In the genomic region with DNA sequence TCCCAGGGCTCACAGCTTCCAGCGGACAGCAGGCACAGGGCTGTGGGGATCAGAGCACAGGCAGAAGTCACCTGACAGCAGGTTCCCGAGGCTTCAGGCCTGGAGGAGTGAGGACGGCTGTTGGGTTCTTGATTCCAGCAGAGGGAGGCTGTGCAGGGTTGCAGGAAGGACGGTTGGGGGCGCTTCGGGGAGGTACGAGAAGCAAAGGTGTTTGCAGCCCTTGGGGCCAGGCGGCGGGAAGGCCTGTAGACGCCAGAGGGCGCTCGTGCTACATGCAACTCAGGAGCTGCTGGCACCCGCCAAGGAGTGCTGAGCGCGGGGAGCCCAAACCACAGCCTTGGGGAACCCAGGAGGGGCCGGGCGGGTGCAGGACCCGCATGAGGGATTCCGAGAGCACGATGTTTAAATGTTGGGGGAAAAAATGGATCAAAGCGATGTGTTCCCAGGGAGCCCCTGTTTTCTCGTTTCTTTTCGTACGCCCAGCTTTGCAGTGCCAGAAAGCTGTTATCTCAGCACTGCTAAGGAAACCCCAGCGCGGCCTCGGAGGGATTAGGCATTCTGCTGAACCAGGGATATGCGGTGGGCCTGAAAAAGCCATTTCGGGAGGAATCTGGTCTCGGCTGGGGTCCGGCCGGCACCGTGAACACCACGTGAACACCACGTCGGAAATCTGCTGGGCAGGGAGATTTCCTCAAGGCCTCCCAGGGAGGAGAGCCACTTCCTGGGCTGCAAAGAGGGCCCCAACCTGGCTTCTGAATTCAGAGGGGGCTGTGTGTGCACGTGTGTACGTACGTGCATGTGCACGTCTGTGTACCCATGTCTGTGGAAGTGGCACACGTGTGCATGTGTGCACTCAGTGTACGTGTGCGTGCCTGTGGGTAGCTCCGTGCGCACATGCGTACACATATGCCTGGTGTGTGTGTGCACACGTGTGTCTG, we compare ENCODE assay signal across 1 cellular context.
TF ChIP-seq lines count a peak whose summit lies in the region.

No MANE protein-coding gene starts in this region.

TF ChIP-seq in HepG2, 621 proteins besides CTCF, POLR2A, EP300 and RAD21 (continued from another document and continues in another):
- no peak for TF ChIP-seq ZNF260 (CRISPR knock-in tag; IDR thresholded peaks at IDR 0.05; ENCODE audit: borderline replicate concordance, low read depth)
- TF ChIP-seq STAG1 (CRISPR knock-in tag; IDR thresholded peaks at IDR 0.05) = peak; percentile 99
- TF ChIP-seq, protein P1, sequence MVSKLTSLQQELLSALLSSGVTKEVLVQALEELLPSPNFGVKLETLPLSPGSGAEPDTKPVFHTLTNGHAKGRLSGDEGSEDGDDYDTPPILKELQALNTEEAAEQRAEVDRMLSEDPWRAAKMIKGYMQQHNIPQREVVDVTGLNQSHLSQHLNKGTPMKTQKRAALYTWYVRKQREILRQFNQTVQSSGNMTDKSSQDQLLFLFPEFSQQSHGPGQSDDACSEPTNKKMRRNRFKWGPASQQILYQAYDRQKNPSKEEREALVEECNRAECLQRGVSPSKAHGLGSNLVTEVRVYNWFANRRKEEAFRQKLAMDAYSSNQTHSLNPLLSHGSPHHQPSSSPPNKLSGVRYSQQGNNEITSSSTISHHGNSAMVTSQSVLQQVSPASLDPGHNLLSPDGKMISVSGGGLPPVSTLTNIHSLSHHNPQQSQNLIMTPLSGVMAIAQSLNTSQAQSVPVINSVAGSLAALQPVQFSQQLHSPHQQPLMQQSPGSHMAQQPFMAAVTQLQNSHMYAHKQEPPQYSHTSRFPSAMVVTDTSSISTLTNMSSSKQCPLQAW (CRISPR knock-in tag; IDR thresholded peaks at IDR 0.05) = peak; percentile 24; the same call in 1 of the 2 replicates
- TF ChIP-seq, protein P2, sequence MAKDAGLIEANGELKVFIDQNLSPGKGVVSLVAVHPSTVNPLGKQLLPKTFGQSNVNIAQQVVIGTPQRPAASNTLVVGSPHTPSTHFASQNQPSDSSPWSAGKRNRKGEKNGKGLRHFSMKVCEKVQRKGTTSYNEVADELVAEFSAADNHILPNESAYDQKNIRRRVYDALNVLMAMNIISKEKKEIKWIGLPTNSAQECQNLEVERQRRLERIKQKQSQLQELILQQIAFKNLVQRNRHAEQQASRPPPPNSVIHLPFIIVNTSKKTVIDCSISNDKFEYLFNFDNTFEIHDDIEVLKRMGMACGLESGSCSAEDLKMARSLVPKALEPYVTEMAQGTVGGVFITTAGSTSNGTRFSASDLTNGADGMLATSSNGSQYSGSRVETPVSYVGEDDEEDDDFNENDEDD (CRISPR knock-in tag; IDR thresholded peaks at IDR 0.05; ENCODE audit: borderline replicate concordance) = peak; percentile 76; the same call in 1 of the 2 replicates
- TF ChIP-seq JUN (CRISPR knock-in tag; IDR thresholded peaks at IDR 0.05) = no peak; the same call in 1 of the 2 replicates
- TF ChIP-seq GATAD1 (CRISPR knock-in tag; IDR thresholded peaks at IDR 0.05) = peak; percentile 55; the same call in 1 of the 2 replicates
- TF ChIP-seq, protein P3, sequence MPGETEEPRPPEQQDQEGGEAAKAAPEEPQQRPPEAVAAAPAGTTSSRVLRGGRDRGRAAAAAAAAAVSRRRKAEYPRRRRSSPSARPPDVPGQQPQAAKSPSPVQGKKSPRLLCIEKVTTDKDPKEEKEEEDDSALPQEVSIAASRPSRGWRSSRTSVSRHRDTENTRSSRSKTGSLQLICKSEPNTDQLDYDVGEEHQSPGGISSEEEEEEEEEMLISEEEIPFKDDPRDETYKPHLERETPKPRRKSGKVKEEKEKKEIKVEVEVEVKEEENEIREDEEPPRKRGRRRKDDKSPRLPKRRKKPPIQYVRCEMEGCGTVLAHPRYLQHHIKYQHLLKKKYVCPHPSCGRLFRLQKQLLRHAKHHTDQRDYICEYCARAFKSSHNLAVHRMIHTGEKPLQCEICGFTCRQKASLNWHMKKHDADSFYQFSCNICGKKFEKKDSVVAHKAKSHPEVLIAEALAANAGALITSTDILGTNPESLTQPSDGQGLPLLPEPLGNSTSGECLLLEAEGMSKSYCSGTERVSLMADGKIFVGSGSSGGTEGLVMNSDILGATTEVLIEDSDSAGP (CRISPR knock-in tag; IDR thresholded peaks at IDR 0.05; ENCODE audit: borderline replicate concordance) = peak; percentile 59
- peak; percentile 29; the same call in 1 of the 2 replicates for TF ChIP-seq PHF8 (CRISPR knock-in tag; IDR thresholded peaks at IDR 0.05)
- TF ChIP-seq, protein P4, sequence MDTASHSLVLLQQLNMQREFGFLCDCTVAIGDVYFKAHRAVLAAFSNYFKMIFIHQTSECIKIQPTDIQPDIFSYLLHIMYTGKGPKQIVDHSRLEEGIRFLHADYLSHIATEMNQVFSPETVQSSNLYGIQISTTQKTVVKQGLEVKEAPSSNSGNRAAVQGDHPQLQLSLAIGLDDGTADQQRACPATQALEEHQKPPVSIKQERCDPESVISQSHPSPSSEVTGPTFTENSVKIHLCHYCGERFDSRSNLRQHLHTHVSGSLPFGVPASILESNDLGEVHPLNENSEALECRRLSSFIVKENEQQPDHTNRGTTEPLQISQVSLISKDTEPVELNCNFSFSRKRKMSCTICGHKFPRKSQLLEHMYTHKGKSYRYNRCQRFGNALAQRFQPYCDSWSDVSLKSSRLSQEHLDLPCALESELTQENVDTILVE (CRISPR knock-in tag; IDR thresholded peaks at IDR 0.05) = 0 out of 2 replicates have a peak, but pooled peaks have one; percentile 39
- peak; percentile 74; the same call in 1 of the 2 replicates for TF ChIP-seq ZNF788 (CRISPR knock-in tag; IDR thresholded peaks at IDR 0.05; ENCODE audit: borderline replicate concordance)
- peak; percentile 42; the same call in 1 of the 2 replicates for TF ChIP-seq ZFY (CRISPR knock-in tag; IDR thresholded peaks at IDR 0.05)
- TF ChIP-seq REL (CRISPR knock-in tag; conservative IDR thresholded peaks at IDR 0.05) = no peak
- TF ChIP-seq ZNF501 (CRISPR knock-in tag; IDR thresholded peaks at IDR 0.05) = peak; percentile 65; the same call in 1 of the 2 replicates
- TF ChIP-seq, protein P5, sequence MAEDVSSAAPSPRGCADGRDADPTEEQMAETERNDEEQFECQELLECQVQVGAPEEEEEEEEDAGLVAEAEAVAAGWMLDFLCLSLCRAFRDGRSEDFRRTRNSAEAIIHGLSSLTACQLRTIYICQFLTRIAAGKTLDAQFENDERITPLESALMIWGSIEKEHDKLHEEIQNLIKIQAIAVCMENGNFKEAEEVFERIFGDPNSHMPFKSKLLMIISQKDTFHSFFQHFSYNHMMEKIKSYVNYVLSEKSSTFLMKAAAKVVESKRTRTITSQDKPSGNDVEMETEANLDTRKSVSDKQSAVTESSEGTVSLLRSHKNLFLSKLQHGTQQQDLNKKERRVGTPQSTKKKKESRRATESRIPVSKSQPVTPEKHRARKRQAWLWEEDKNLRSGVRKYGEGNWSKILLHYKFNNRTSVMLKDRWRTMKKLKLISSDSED (CRISPR knock-in tag; IDR thresholded peaks at IDR 0.05) = no peak
- peak; percentile 62 for TF ChIP-seq ZNF781 (CRISPR knock-in tag; IDR thresholded peaks at IDR 0.05; ENCODE audit: borderline replicate concordance, not compliant biosample characterization)
- TF ChIP-seq, protein P6, sequence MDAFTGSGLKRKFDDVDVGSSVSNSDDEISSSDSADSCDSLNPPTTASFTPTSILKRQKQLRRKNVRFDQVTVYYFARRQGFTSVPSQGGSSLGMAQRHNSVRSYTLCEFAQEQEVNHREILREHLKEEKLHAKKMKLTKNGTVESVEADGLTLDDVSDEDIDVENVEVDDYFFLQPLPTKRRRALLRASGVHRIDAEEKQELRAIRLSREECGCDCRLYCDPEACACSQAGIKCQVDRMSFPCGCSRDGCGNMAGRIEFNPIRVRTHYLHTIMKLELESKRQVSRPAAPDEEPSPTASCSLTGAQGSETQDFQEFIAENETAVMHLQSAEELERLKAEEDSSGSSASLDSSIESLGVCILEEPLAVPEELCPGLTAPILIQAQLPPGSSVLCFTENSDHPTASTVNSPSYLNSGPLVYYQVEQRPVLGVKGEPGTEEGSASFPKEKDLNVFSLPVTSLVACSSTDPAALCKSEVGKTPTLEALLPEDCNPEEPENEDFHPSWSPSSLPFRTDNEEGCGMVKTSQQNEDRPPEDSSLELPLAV (CRISPR knock-in tag; conservative IDR thresholded peaks at IDR 0.05; ENCODE audit: low read depth) = no peak
- TF ChIP-seq MEIS2 (CRISPR knock-in tag; IDR thresholded peaks at IDR 0.05) = no peak
- TF ChIP-seq ZMYM4 (CRISPR knock-in tag; IDR thresholded peaks at IDR 0.05) = peak; percentile 44; the same call in 1 of the 2 replicates
- no peak for TF ChIP-seq ZNF563 (CRISPR knock-in tag; IDR thresholded peaks at IDR 0.05)
- TF ChIP-seq, protein P7, sequence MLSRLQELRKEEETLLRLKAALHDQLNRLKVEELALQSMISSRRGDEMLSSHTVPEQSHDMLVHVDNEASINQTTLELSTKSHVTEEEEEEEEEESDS (CRISPR knock-in tag; IDR thresholded peaks at IDR 0.05; ENCODE audit: borderline replicate concordance) = no peak
- no peak for TF ChIP-seq CCAR2 (optimal IDR thresholded peaks at IDR 0.05; ENCODE audit: low read depth, low read length)
- peak; percentile 29; the same call in 1 of the 2 replicates for TF ChIP-seq ZSCAN31 (CRISPR knock-in tag; IDR thresholded peaks at IDR 0.05; ENCODE audit: low read depth)
- TF ChIP-seq, protein P8, sequence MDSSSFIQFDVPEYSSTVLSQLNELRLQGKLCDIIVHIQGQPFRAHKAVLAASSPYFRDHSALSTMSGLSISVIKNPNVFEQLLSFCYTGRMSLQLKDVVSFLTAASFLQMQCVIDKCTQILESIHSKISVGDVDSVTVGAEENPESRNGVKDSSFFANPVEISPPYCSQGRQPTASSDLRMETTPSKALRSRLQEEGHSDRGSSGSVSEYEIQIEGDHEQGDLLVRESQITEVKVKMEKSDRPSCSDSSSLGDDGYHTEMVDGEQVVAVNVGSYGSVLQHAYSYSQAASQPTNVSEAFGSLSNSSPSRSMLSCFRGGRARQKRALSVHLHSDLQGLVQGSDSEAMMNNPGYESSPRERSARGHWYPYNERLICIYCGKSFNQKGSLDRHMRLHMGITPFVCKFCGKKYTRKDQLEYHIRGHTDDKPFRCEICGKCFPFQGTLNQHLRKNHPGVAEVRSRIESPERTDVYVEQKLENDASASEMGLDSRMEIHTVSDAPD (CRISPR knock-in tag; IDR thresholded peaks at IDR 0.05) = no peak
- TF ChIP-seq ZNF264 (CRISPR knock-in tag; IDR thresholded peaks at IDR 0.05) = peak; percentile 87
- peak; percentile 45; the same call in 1 of the 2 replicates for TF ChIP-seq ZNF317 (CRISPR knock-in tag; IDR thresholded peaks at IDR 0.05)
- no peak for TF ChIP-seq ZNF282 (IDR thresholded peaks at IDR 0.05; ENCODE audit: partially characterized antibody)
- no peak for TF ChIP-seq ZNF678 (CRISPR knock-in tag; IDR thresholded peaks at IDR 0.05)
- no peak for TF ChIP-seq KLF13 (CRISPR knock-in tag; IDR thresholded peaks at IDR 0.05)
- TF ChIP-seq, protein P9, sequence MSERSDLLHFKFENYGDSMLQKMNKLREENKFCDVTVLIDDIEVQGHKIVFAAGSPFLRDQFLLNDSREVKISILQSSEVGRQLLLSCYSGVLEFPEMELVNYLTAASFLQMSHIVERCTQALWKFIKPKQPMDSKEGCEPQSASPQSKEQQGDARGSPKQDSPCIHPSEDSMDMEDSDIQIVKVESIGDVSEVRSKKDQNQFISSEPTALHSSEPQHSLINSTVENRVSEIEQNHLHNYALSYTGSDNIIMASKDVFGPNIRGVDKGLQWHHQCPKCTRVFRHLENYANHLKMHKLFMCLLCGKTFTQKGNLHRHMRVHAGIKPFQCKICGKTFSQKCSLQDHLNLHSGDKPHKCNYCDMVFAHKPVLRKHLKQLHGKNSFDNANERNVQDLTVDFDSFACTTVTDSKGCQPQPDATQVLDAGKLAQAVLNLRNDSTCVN (CRISPR knock-in tag; IDR thresholded peaks at IDR 0.05; ENCODE audit: borderline replicate concordance) = 0 out of 2 replicates have a peak, but pooled peaks have one; percentile 25
- no peak for TF ChIP-seq IKZF1 (IDR thresholded peaks at IDR 0.05)
- no peak for TF ChIP-seq ZNF652 (CRISPR knock-in tag; IDR thresholded peaks at IDR 0.05; ENCODE audit: borderline replicate concordance, low read depth)
- TF ChIP-seq, protein P10, sequence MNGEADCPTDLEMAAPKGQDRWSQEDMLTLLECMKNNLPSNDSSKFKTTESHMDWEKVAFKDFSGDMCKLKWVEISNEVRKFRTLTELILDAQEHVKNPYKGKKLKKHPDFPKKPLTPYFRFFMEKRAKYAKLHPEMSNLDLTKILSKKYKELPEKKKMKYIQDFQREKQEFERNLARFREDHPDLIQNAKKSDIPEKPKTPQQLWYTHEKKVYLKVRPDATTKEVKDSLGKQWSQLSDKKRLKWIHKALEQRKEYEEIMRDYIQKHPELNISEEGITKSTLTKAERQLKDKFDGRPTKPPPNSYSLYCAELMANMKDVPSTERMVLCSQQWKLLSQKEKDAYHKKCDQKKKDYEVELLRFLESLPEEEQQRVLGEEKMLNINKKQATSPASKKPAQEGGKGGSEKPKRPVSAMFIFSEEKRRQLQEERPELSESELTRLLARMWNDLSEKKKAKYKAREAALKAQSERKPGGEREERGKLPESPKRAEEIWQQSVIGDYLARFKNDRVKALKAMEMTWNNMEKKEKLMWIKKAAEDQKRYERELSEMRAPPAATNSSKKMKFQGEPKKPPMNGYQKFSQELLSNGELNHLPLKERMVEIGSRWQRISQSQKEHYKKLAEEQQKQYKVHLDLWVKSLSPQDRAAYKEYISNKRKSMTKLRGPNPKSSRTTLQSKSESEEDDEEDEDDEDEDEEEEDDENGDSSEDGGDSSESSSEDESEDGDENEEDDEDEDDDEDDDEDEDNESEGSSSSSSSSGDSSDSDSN (CRISPR knock-in tag; IDR thresholded peaks at IDR 0.05) = peak; percentile 50
- TF ChIP-seq ZNF549 (CRISPR knock-in tag; IDR thresholded peaks at IDR 0.05) = no peak
- peak; percentile 32; the same call in 1 of the 2 replicates for TF ChIP-seq RXRA (CRISPR knock-in tag; IDR thresholded peaks at IDR 0.05)
- TF ChIP-seq, protein P11, sequence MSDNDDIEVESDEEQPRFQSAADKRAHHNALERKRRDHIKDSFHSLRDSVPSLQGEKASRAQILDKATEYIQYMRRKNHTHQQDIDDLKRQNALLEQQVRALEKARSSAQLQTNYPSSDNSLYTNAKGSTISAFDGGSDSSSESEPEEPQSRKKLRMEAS (IDR thresholded peaks at IDR 0.05) = 0 out of 2 replicates have a peak, but pooled peaks have one; percentile 16
- TF ChIP-seq U2AF2 (IDR thresholded peaks at IDR 0.05; ENCODE audit: low read depth, low read length) = no peak
- TF ChIP-seq, protein P12, sequence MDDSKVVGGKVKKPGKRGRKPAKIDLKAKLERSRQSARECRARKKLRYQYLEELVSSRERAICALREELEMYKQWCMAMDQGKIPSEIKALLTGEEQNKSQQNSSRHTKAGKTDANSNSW (CRISPR knock-in tag; IDR thresholded peaks at IDR 0.05; ENCODE audit: borderline replicate concordance) = no peak
